ENCODE assay signal across 7 cellular contexts in the genomic region with DNA sequence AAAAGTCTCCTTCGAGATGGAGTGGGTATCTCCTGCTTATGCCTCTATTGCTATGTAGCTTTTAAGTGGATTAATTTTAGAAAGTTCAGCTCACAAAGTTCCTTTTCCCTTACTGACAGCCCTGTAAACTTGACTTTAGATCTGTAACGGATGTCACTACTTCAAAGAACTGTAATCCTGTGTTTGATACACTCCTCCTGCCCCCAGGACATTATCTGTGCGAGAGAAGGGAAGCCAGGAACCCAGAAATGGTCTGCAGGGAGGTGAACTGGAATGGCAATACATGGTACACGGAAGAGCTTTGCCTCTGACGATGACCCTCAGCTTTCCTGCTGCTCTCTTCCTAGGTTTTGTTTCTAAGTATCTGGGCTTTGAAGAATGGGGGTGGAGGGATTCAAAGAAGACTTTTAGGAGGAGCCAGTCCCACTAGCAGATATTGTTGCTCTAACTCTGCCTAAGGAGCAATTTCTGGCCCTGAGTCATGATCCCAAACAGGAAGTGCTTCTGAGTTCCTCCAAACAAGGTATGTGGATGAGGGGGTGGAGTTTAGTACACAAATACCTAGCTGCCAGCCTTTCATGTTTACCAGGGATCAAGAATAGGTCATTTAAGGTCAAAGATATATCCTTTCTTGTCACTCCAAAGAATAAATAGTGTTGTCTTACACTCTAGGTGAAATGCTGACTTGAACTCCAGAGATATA. TPM values are rescaled to one million over a fixed set of nuclear protein-coding genes. Genes with fewer than 3 reads are reported as not detected.
A peak's percentile ranks its signal among the peaks of the same experiment; 100 is the strongest.
DNase-seq lines count a peak whose midpoint lies in the region; ATAC-seq and TF ChIP-seq lines count a peak whose summit lies in the region.

No MANE protein-coding gene starts in this region.

- peaks cover 4% of the 10 kb centered on the region for H3F3A ChIP-seq in PC-3 (ENCODE audit: low read length, unreplicated experiment)

- H3K79me2 ChIP-seq in PC-3 (ENCODE audit: low read length) (no peaks in the 10 kb centered on the region), parathyroid adenoma (no peaks in the 10 kb centered on the region)

- DNase-seq in HCEC 1CT (peak; percentile 72), PC-3 (peak; percentile 86), erythroblast (lab: John Stamatoyannopoulos, UW) (peak; percentile 6 to 50), GDM1 (lab: John Stamatoyannopoulos, UW) (no peak)
- DNase-seq in CD4-positive, alpha-beta T cell: no peak

- ATAC-seq in PC-3 (peak; percentile 70), HG02642 (IDR thresholded peaks at IDR 0.05; ENCODE audit: poor library complexity, unreplicated experiment) (no peak)
- no peak for ATAC-seq in CD4-positive, alpha-beta T cell (ENCODE audit: poor library complexity)

- no peak for TF ChIP-seq CTCF in PC-3 (conservative IDR thresholded peaks at IDR 0.05; ENCODE audit: low read depth, low read length)
- no peak for TF ChIP-seq CTCF in parathyroid adenoma (IDR thresholded peaks at IDR 0.05)
- TF ChIP-seq CTCF in CD4-positive, alpha-beta T cell (IDR thresholded peaks at IDR 0.05): no peak

- H3K27me3 ChIP-seq in PC-3 (ENCODE audit: low read length) (no peaks in the 10 kb centered on the region), parathyroid adenoma (ENCODE audit: control insufficient read depth, insufficient read depth, low read length) (no peaks in the 10 kb centered on the region)
- no peaks in the 10 kb centered on the region for H3K27me3 ChIP-seq in CD4-positive, alpha-beta T cell (ENCODE audit: control insufficient read depth, insufficient read depth, low read length)

- no TSS peak for BruUV-seq in PC-3 (replicated peaks; lab: Mats Ljungman, UMichigan)

- H3K9me3 Mint-ChIP-seq in CD4-positive, alpha-beta T cell: no peaks in the 10 kb centered on the region

- H3K9ac ChIP-seq in PC-3 (ENCODE audit: low read length) (no peak overlapping the region), parathyroid adenoma (no peak overlapping the region)

- CTCF ChIA-PET in PC-3 (lab: Charles Lee): no interaction called here
- CTCF ChIA-PET in CD4-positive, alpha-beta T cell (lab: Charles Lee): interaction anchor here (1.3 kb wide), 1 partner anchor 40 kb away, joined by 3 read pairs; no protein-coding TSS in a partner anchor

- POLR2A ChIA-PET in PC-3 (lab: Charles Lee; ENCODE audit: unreplicated experiment): no interaction called here
- POLR2A ChIA-PET in CD4-positive, alpha-beta T cell (lab: Charles Lee): no interaction called here

- H3K4me3 Mint-ChIP-seq in CD4-positive, alpha-beta T cell: no peak overlapping the region

- no peaks in the 10 kb centered on the region for H4K20me1 ChIP-seq in PC-3 (ENCODE audit: low read length)

- no peaks in the 10 kb centered on the region for H3K9me2 ChIP-seq in PC-3 (replicated peaks; ENCODE audit: low read length)

- peaks cover 45% of the 10 kb centered on the region for H3K4me1 ChIP-seq in PC-3 (ENCODE audit: insufficient read depth, low read length)
- no peaks in the 10 kb centered on the region for H3K4me1 ChIP-seq in parathyroid adenoma

- peak overlapping the region; percentile 55 for H2AFZ ChIP-seq in PC-3 (ENCODE audit: low read length)
- H2AFZ ChIP-seq in parathyroid adenoma: peak overlapping the region; percentile 46

- H3K36me3 ChIP-seq in PC-3 (ENCODE audit: low read depth, low read length) (no peaks in the 10 kb centered on the region), parathyroid adenoma (ENCODE audit: control insufficient read depth, insufficient read depth, low read length) (no peaks in the 10 kb centered on the region)

- no peaks in the 10 kb centered on the region for H3K36me3 Mint-ChIP-seq in CD4-positive, alpha-beta T cell (ENCODE audit: low read depth)

- H3K4me3 ChIP-seq in PC-3 (ENCODE audit: low read length): peak overlapping the region; percentile 34; the same call in 1 of the 2 replicates
- no peak overlapping the region for H3K4me3 ChIP-seq in parathyroid adenoma (ENCODE audit: low read depth, low read length)

- H3K27me3 Mint-ChIP-seq in CD4-positive, alpha-beta T cell: no peaks in the 10 kb centered on the region

- H3K4me1 Mint-ChIP-seq in CD4-positive, alpha-beta T cell (ENCODE audit: low read depth): peaks cover 15% of the 10 kb centered on the region

- intact Hi-C loops in PC-3 (cut with micrococcal nuclease): loop anchor here (1.0 to 5.0 kb wide), 7 partner anchors 34 to 186 kb away; no protein-coding TSS in a partner anchor
- intact Hi-C loops in CD4-positive, alpha-beta T cell (cut with DNase I, micrococcal nuclease): loop anchor here in 1 of 2 experiments (10.0 kb wide), 1 partner anchor 53 kb away; no protein-coding TSS in a partner anchor

- TF ChIP-seq POLR2A in erythroblast (IDR thresholded peaks at IDR 0.05; ENCODE audit: low read length): no peak

- H3K27ac ChIP-seq in PC-3 (ENCODE audit: low read length): peak overlapping the region; percentile 58
- peak overlapping the region; percentile 29 for H3K27ac ChIP-seq in parathyroid adenoma
- H3K27ac ChIP-seq in CD4-positive, alpha-beta T cell (ENCODE audit: low read depth, low read length): no peak overlapping the region

- H3K4me2 ChIP-seq in PC-3 (ENCODE audit: low read length) (peak overlapping the region; percentile 76), parathyroid adenoma (ENCODE audit: low read length) (no peak overlapping the region)

- H3K27ac Mint-ChIP-seq in CD4-positive, alpha-beta T cell: no peak overlapping the region

- H3K9me3 ChIP-seq in PC-3 (ENCODE audit: low read length) (no peaks in the 10 kb centered on the region), parathyroid adenoma (ENCODE audit: control insufficient read depth, low read length) (no peaks in the 10 kb centered on the region)
- no peaks in the 10 kb centered on the region for H3K9me3 ChIP-seq in CD4-positive, alpha-beta T cell (ENCODE audit: control insufficient read depth, low read length)

RNA-seq across cellular contexts. Expression of a gene that starts 43.4 kb away (rescaled TPM):
- total RNA-seq in PC-3 (2014; rRNA removed): 0.15 TPM in 1 of 2 replicates, not detected in the other
- not detected for total RNA-seq in CD4-positive, alpha-beta T cell

Comparison
In these comparisons a context has a peak if more than half of its experiments do, and no peak if none do; other contexts are left out.
1. DNase-seq: peak in HCEC 1CT (single experiment), PC-3 (single experiment) and erythroblast (2 of 2); none in CD4-positive, alpha-beta T cell (0 of 10) and GDM1 (single experiment).